8 cellular contexts compared by ENCODE assay signal in genomic region chr10:87504307-87504666, GRCh38. TPM values are rescaled to one million over a fixed set of nuclear protein-coding genes. Genes with fewer than 3 reads are reported as not detected.
DNase-seq lines count a peak whose midpoint lies in the region; ATAC-seq and TF ChIP-seq lines count a peak whose summit lies in the region.

No MANE protein-coding gene starts in this region.

- H3K9me3 ChIP-seq in right lobe of liver (no peaks in the 10 kb centered on the region), tibial nerve (no peaks in the 10 kb centered on the region)

- DNase-seq in activated T-cell treated with anti-CD3 and anti-CD28 coated beads for 4 hours (peak; percentile 67), astrocyte of the spinal cord (ENCODE audit: low read depth, low spot score) (no peak), right lobe of liver (no peak), tibial nerve (ENCODE audit: low spot score in 2 of 2) (no peak), DMS53 (lab: John Stamatoyannopoulos, UW) (no peak)
- no peak for DNase-seq in activated T-cell treated with anti-CD3 and anti-CD28 coated beads, Interleukin-2, amount 50 U/mL, for 1 hour
- no peak for DNase-seq in activated CD4-positive, alpha-beta T cell treated with anti-CD3 and anti-CD28 coated beads, Interleukin-2, amount 50 U/mL, for 1 hour

- ATAC-seq in right lobe of liver (peak in 1 of 4 donors; percentile 24), HG03135 (IDR thresholded peaks at IDR 0.05; ENCODE audit: unreplicated experiment) (no peak)

- H3K4me1 ChIP-seq in right lobe of liver (peaks cover 0 to 45% (median 19%) of the 10 kb centered on the region in 4 donors), tibial nerve (peaks cover 0 to 32% (median 19%) of the 10 kb centered on the region in 4 donors)

- 7% methylated on average over 8 of the region's 13 CpGs for WGBS in right lobe of liver (ENCODE audit: insufficient coverage, low coverage, low lambda C conversion rate, missing lambda C conversion rate)
- WGBS in tibial nerve, 2 donors, result 5 to 6% methylated on average over 13 of the region's 13 CpGs

- no peak for TF ChIP-seq EP300 in tibial nerve (IDR thresholded peaks at IDR 0.05)

- H3K4me3 ChIP-seq in astrocyte of the spinal cord (ENCODE audit: low read depth, low read length), result peak overlapping the region; percentile 94
- peak overlapping the region; percentile 92 to 95 (median 95) for H3K4me3 ChIP-seq in right lobe of liver
- H3K4me3 ChIP-seq in tibial nerve, result peak overlapping the region; percentile 54 to 95 (median 82)

- TF ChIP-seq POLR2A in right lobe of liver (IDR thresholded peaks at IDR 0.05) (no peak), tibial nerve (IDR thresholded peaks at IDR 0.05) (no peak)

- TF ChIP-seq CTCF in astrocyte of the spinal cord (IDR thresholded peaks at IDR 0.05; ENCODE audit: low read depth, low read length) (no peak), right lobe of liver (IDR thresholded peaks at IDR 0.05) (no peak), tibial nerve (IDR thresholded peaks at IDR 0.05) (no peak)

- intact Hi-C loops in right lobe of liver (cut with DNase I), result no loop called here

- H3K27ac ChIP-seq in right lobe of liver (peak overlapping the region; percentile 76 to 84 (median 79)), tibial nerve (peak overlapping the region; percentile 70 to 89 (median 78))

- H3K36me3 ChIP-seq in right lobe of liver, result peaks cover 0 to 8% (median 0%) of the 10 kb centered on the region in 4 donors
- peaks cover 0 to 7% (median 0%) of the 10 kb centered on the region in 3 donors for H3K36me3 ChIP-seq in tibial nerve

- in situ Hi-C loops in astrocyte of the spinal cord (cut with HindIII; ENCODE audit: low sequenced_read_pairs), result no loop called here

- no peaks in the 10 kb centered on the region for H3K27me3 ChIP-seq in right lobe of liver
- no peaks in the 10 kb centered on the region for H3K27me3 ChIP-seq in tibial nerve

RNA-seq across cellular contexts. Expression of gene MINPP1, which starts 0.4 kb away (rescaled TPM):
- total RNA-seq in right lobe of liver (10 to 100 TPM; 14.4 to 28.2 (median 25.0) TPM), tibial nerve (10 to 100 TPM; 11.1 to 18.8 (median 13.5) TPM)
